33 cellular contexts compared by ENCODE assay signal in genomic region chr5:108590799-108591198, GRCh38.
"Had no signal": no experiment of that assay in that cellular context is flagged by ENCODE, and none has a peak within 500 bp of the region (broad histone marks: within the 10 kb centered on the region; RNA-seq: fewer than 3 reads in every experiment).

No MANE protein-coding gene starts in this region.

- H3K27me3 ChIP-seq: Peyer's patch, SJSA1 had no signal

- ATAC-seq: PC-3 had no signal

- H3K4me3 Mint-ChIP-seq: T-helper 1 cell treated with Interleukin-12 subunit alpha and Interleukin-12 subunit beta and Interleukin-4 antibody, amounts not matched to agents 30 μg/mL and 1 μg/mL, for 36 hours had no signal

- H3K4me2 ChIP-seq: SK-N-SH had no signal

- DNase-seq: Kasumi-1; MM.1S; MV-4-11; NCI-H1092; NCI-H1105; NCI-H1417 treated with DMSO at 0.1 percent for 48 hours; NCI-H1436 treated with DMSO at 0.1 percent for 48 hours; NCI-H187; NCI-H1930; NCI-H2029 treated with DMSO at 0.1 percent for 48 hours; NCI-H2081 treated with DMSO at 0.1 percent for 48 hours; NCI-H2107; NCI-H2171; NCI-H226; NCI-H446 treated with DMSO at 0.1 percent for 48 hours; NCI-H510A; NCI-H524; NCI-H526; NCI-H69; NCI-H748 treated with DMSO at 0.1 percent for 48 hours; NCI-H82; NK-92 treated with Interleukin-12 subunit alpha and Interleukin-12 subunit beta, amount 100 ng/mL, for 24 hours; OCI-M1; PC-3; Peyer's patch; Right ventricle myocardium superior; RPMI8226; SHP77 treated with DMSO at 0.1 percent for 48 hours; SK-N-SH; SW 1271; T-helper 1 cell had no signal

- H3K27ac Mint-ChIP-seq: T-helper 1 cell treated with Interleukin-12 subunit alpha and Interleukin-12 subunit beta and Interleukin-4 antibody, amounts not matched to agents 30 μg/mL and 1 μg/mL, for 36 hours had no signal

- H3K9me3 ChIP-seq: Peyer's patch, SJSA1, SK-N-SH had no signal

- H3K4me3 ChIP-seq: Peyer's patch, SJSA1 had no signal

- H3K36me3 ChIP-seq: Peyer's patch, SJSA1 had no signal

- H3K9me3 Mint-ChIP-seq: T-helper 1 cell treated with Interleukin-12 subunit alpha and Interleukin-12 subunit beta and Interleukin-4 antibody, amounts not matched to agents 30 μg/mL and 1 μg/mL, for 36 hours had no signal

- H3K9ac ChIP-seq: SK-N-SH had no signal

- H3K9me2 ChIP-seq: SK-N-SH had no signal

- H3K27ac ChIP-seq: Peyer's patch, SJSA1 had no signal

- H3K4me1 ChIP-seq: Peyer's patch, SJSA1 had no signal
